ENCODE assay signal across 1 cellular context in genomic region chr5:14369780-14370179, GRCh38.
TF ChIP-seq lines count a peak whose summit lies in the region.

No MANE protein-coding gene starts in this region.

TF ChIP-seq in HepG2, 621 proteins besides CTCF, POLR2A, EP300 and RAD21 (continued from another document):
- TF ChIP-seq CREB1 (IDR thresholded peaks at IDR 0.05) (no peak), CREB1 (CRISPR knock-in tag; IDR thresholded peaks at IDR 0.05) (no peak), ATM (IDR thresholded peaks at IDR 0.05; ENCODE audit: borderline replicate concordance) (no peak), RFXAP (CRISPR knock-in tag; IDR thresholded peaks at IDR 0.05; ENCODE audit: borderline replicate concordance) (no peak), ZNF580 (CRISPR knock-in tag; IDR thresholded peaks at IDR 0.05; ENCODE audit: borderline replicate concordance, low read depth) (no peak), RERE (CRISPR knock-in tag; IDR thresholded peaks at IDR 0.05; ENCODE audit: low read depth) (no peak), GATA4 (IDR thresholded peaks at IDR 0.05; ENCODE audit: borderline replicate concordance, low read depth) (no peak), EHMT2 (IDR thresholded peaks at IDR 0.05; ENCODE audit: borderline replicate concordance, low read depth, low read length) (no peak)
